11 cellular contexts compared by ENCODE assay signal in genomic region chr6:18388942-18389341, GRCh38. TPM values are rescaled to one million over a fixed set of nuclear protein-coding genes. Genes with fewer than 3 reads are reported as not detected.
DNase-seq lines count a peak whose midpoint lies in the region; ATAC-seq, FAIRE-seq and TF ChIP-seq lines count a peak whose summit lies in the region.
"Had no signal": no experiment of that assay in that cellular context is flagged by ENCODE, and none has a peak within 500 bp of the region (broad histone marks: within the 10 kb centered on the region; RNA-seq: fewer than 3 reads in every experiment).

No MANE protein-coding gene starts in this region.

- H3K4me1 Mint-ChIP-seq in memory B cell: peaks cover 37% of the 10 kb centered on the region

- peaks cover 79% of the 10 kb centered on the region for H3K4me1 ChIP-seq in left ventricle myocardium inferior
- H3K4me1 ChIP-seq in mammary epithelial cell (ENCODE audit: insufficient read depth, low read length): peaks cover 20% of the 10 kb centered on the region
- no peaks in the 10 kb centered on the region for H3K4me1 ChIP-seq in uterus

- DNase-seq in left ventricle myocardium inferior: no peak
- no peak for DNase-seq in Right ventricle myocardium inferior (ENCODE audit: missing footprints)
- peak; percentile 77 for DNase-seq in mammary epithelial cell
- DNase-seq in memory B cell (ENCODE audit: low spot score in 2 of 2): no peak
- no peak for DNase-seq in uterus
- DNase-seq in GM12892 (ENCODE audit: insufficient read length): no peak
- DNase-seq: stimulated activated CD4-positive, alpha-beta T cell treated with anti-CD3 and anti-CD28 coated beads, Interleukin-2, amount 100 ng/mL, for 24 hours had no signal

- TF ChIP-seq POLR2A in uterus (IDR thresholded peaks at IDR 0.05): no peak
- TF ChIP-seq POLR2A in GM12892 (IDR thresholded peaks at IDR 0.05; ENCODE audit: low read depth, low read length): no peak

- dilution Hi-C loops in mammary epithelial cell (cut with HindIII; ENCODE audit: low sequenced_read_pairs): loop anchor here (25.0 kb wide), 1 partner anchor 98 kb away; no protein-coding TSS in a partner anchor

- H3K36me3 ChIP-seq in left ventricle myocardium inferior (no peaks in the 10 kb centered on the region), mammary epithelial cell (ENCODE audit: insufficient read depth, low read length) (no peaks in the 10 kb centered on the region), uterus (no peaks in the 10 kb centered on the region)

- peak overlapping the region; percentile 19 for H3K4me3 Mint-ChIP-seq in memory B cell

- H3K79me2 ChIP-seq in mammary epithelial cell (ENCODE audit: insufficient read depth, low read length): peaks cover 63% of the 10 kb centered on the region

- no peak overlapping the region for H3K27ac Mint-ChIP-seq in memory B cell

- WGBS in mammary epithelial cell (ENCODE audit: low coverage, missing lambda C conversion rate): 0% methylated on average over 1 of the region's 1 CpG

- no peak overlapping the region for H2AFZ ChIP-seq in mammary epithelial cell (ENCODE audit: low read depth, low read length)

- H3K27ac ChIP-seq in left ventricle myocardium inferior (replicated peaks) (peak overlapping the region; percentile 91), mammary epithelial cell (ENCODE audit: insufficient read depth, low read depth, low read length) (peak overlapping the region; percentile 98), uterus (peak overlapping the region; percentile 29 to 44)

- H3K36me3 Mint-ChIP-seq in memory B cell: peaks cover 2% of the 10 kb centered on the region
- H3K36me3 Mint-ChIP-seq: brain had no signal

- peak overlapping the region; percentile 98 for H3K9ac ChIP-seq in mammary epithelial cell (ENCODE audit: insufficient read depth, low read length)

- intact Hi-C loops in left ventricle myocardium inferior (cut with micrococcal nuclease) (no loop called here), Right ventricle myocardium inferior (cut with DNase I) (loop anchor here (5.0 kb wide), 1 partner anchor 47 kb away; no protein-coding TSS in a partner anchor), mammary epithelial cell (cut with micrococcal nuclease) (loop anchor here (1.0 to 5.0 kb wide), 5 partner anchors 36 to 142 kb away; no protein-coding TSS in a partner anchor), uterus (cut with DNase I; ENCODE audit: low total_unique reads) (no loop called here)

- H3K27me3 ChIP-seq in left ventricle myocardium inferior (ENCODE audit: low read depth) (no peaks in the 10 kb centered on the region), mammary epithelial cell (ENCODE audit: insufficient read depth, low read length) (no peaks in the 10 kb centered on the region), uterus (no peaks in the 10 kb centered on the region)

- CTCF ChIA-PET in mammary epithelial cell (lab: Charles Lee; ENCODE audit: low non-redundant PET): no interaction called here

- in situ Hi-C loops in mammary epithelial cell (cut with MboI; ENCODE audit: low sequenced_read_pairs in 2 of 2): no loop called here

- no peaks in the 10 kb centered on the region for H3K27me3 Mint-ChIP-seq in memory B cell

- BruUV-seq in mammary epithelial cell (replicated peaks; lab: Mats Ljungman, UMichigan): no TSS peak

- H4K20me1 ChIP-seq in mammary epithelial cell (ENCODE audit: insufficient read depth, low read length): no peaks in the 10 kb centered on the region

- H3K9me3 Mint-ChIP-seq in memory B cell: no peaks in the 10 kb centered on the region
- H3K9me3 Mint-ChIP-seq: brain had no signal

- ATAC-seq in Right ventricle myocardium inferior: no peak
- ATAC-seq in memory B cell (ENCODE audit: low read depth): no peak
- no peak for ATAC-seq in HG03342 (IDR thresholded peaks at IDR 0.05; ENCODE audit: unreplicated experiment)
- ATAC-seq in GM18909 (IDR thresholded peaks at IDR 0.05; ENCODE audit: poor library complexity, unreplicated experiment): no peak

- peak overlapping the region; percentile 76 for H3K4me3 ChIP-seq in left ventricle myocardium inferior
- H3K4me3 ChIP-seq in mammary epithelial cell (replicated peaks in 1 of 3; ENCODE audit: insufficient read depth in 1 of 3, low read depth in 2 of 3, low read length in 3 of 3): peak overlapping the region; percentile 81 to 89 (median 85)
- H3K4me3 ChIP-seq in uterus: peak overlapping the region; percentile 1 to 45

- FAIRE-seq in GM12892 (lab: Jason Lieb, UNC): no peak

- H3K9me3 ChIP-seq in left ventricle myocardium inferior (replicated peaks) (no peaks in the 10 kb centered on the region), mammary epithelial cell (replicated peaks; ENCODE audit: insufficient read depth, low read length) (no peaks in the 10 kb centered on the region), uterus (no peaks in the 10 kb centered on the region)

- TF ChIP-seq CTCF in left ventricle myocardium inferior (IDR thresholded peaks at IDR 0.05; ENCODE audit: borderline replicate concordance): no peak
- TF ChIP-seq CTCF in mammary epithelial cell (conservative IDR thresholded peaks at IDR 0.05 in 1 of 2, IDR thresholded peaks at IDR 0.05 in 1 of 2; ENCODE audit: extremely low read depth in 1 of 2, insufficient read depth in 1 of 2, low read depth in 1 of 2, low read length in 2 of 2): no peak
- TF ChIP-seq CTCF in uterus (IDR thresholded peaks at IDR 0.05): no peak

- H3K4me2 ChIP-seq in mammary epithelial cell (ENCODE audit: insufficient read depth, low read depth, low read length): peak overlapping the region; percentile 84

RNA-seq across cellular contexts. Expression of gene RNF144B, which starts 1.8 kb away (rescaled TPM):
- 14.1 TPM for total RNA-seq in left ventricle myocardium inferior
- total RNA-seq in Right ventricle myocardium inferior: 18.2 TPM
- total RNA-seq in mammary epithelial cell: 10 to 100 TPM; 45.7 to 74.7 TPM
- 8.4 TPM for polyA plus RNA-seq in mammary epithelial cell
- 13.9 TPM for polyA minus RNA-seq in mammary epithelial cell
- total RNA-seq in uterus: 10 to 100 TPM in 3 of 4 donors, 1 to 10 TPM in 1; 8.2 to 35.7 (median 23.1) TPM
- polyA plus RNA-seq in GM12892 (2012; ENCODE audit: missing spikeins): not detected
- total RNA-seq: RPMI7951 had no signal

Comparison
In these comparisons a context has a peak if more than half of its experiments do, and no peak if none do; other contexts are left out.
1. intact Hi-C loops: an anchor here in Right ventricle myocardium inferior (5.0 kb wide) and mammary epithelial cell (1.0 to 5.0 kb wide); none called in left ventricle myocardium inferior and uterus.
2. H3K27ac ChIP-seq: peak in every context shown above with its lines; median percentile 98 in mammary epithelial cell; 91 in left ventricle myocardium inferior; 36 in uterus.
3. H3K4me3 ChIP-seq: peak in every context shown above with its lines; median percentile 85 in mammary epithelial cell; 76 in left ventricle myocardium inferior; 23 in uterus.